In genomic region chr3:177050466-177051237, GRCh38 we compare ENCODE assay signal across 7 cellular contexts.
DNase-seq lines count a peak whose midpoint lies in the region; ATAC-seq and TF ChIP-seq lines count a peak whose summit lies in the region.

No MANE protein-coding gene starts in this region.

- no peaks in the 10 kb centered on the region for H3K9me3 ChIP-seq in upper lobe of left lung

- no peaks in the 10 kb centered on the region for H3K27me3 Mint-ChIP-seq in brain

- H3K27ac ChIP-seq in upper lobe of left lung, result no peak overlapping the region

- peak; percentile 72 to 80 for TF ChIP-seq CTCF in brain (conservative IDR thresholded peaks at IDR 0.05)
- peak; percentile 35 to 70 (median 59) for TF ChIP-seq CTCF in upper lobe of left lung (IDR thresholded peaks at IDR 0.05)

- H3K4me3 ChIP-seq in upper lobe of left lung, result no peak overlapping the region

- no peaks in the 10 kb centered on the region for H3K27me3 ChIP-seq in upper lobe of left lung

- DNase-seq in GF-D8 (lab: John Stamatoyannopoulos, UW), result peak; percentile 22
- peak; percentile 23 for DNase-seq in NCI-H345 treated with DMSO at 0.1 percent for 48 hours (lab: John Stamatoyannopoulos, UW; ENCODE audit: unreplicated experiment)
- peak; percentile 59 for DNase-seq in kidney glomerular epithelial cell (lab: John Stamatoyannopoulos, UW)
- no peak for DNase-seq in upper lobe of left lung

- 39 to 40% methylated on average over 5 of the region's 5 CpGs for WGBS in upper lobe of left lung, 2 donors

- no peak for TF ChIP-seq POLR2A in upper lobe of left lung (IDR thresholded peaks at IDR 0.05)

- peaks cover 5 to 45% (median 22%) of the 10 kb centered on the region in 4 donors for H3K36me3 ChIP-seq in upper lobe of left lung

- peaks cover 0 to 3% (median 0%) of the 10 kb centered on the region in 4 donors for H3K4me1 ChIP-seq in upper lobe of left lung

- H3K36me3 Mint-ChIP-seq in brain, result peaks cover 53% of the 10 kb centered on the region

- peak overlapping the region; percentile 15 to 86 (median 70) for H3K27ac Mint-ChIP-seq in brain

- peaks cover 48% of the 10 kb centered on the region for H3K4me1 Mint-ChIP-seq in brain

- peak overlapping the region in 1 of 5 experiments; percentile 21 for H3K4me3 Mint-ChIP-seq in brain

- no peaks in the 10 kb centered on the region for H3K9me3 Mint-ChIP-seq in brain

- ATAC-seq in HG02852 (IDR thresholded peaks at IDR 0.05; ENCODE audit: unreplicated experiment) (peak; percentile 54), upper lobe of left lung (ENCODE audit: low FRiP score in 2 of 2) (peak in 1 of 2 donors; percentile 75), HG03457 (IDR thresholded peaks at IDR 0.05; ENCODE audit: unreplicated experiment) (no peak)

- TF ChIP-seq EP300 in upper lobe of left lung (IDR thresholded peaks at IDR 0.05), result no peak

Comparison
In these comparisons a context has a peak if more than half of its experiments do, and no peak if none do; other contexts are left out.
1. DNase-seq: peak in GF-D8 (single experiment), NCI-H345 treated with DMSO at 0.1 percent for 48 hours (single experiment) and kidney glomerular epithelial cell (single experiment); none in upper lobe of left lung (0 of 2).